ENCODE assay signal across 14 cellular contexts in genomic region chr16:47848481-47849109, GRCh38.
DNase-seq lines count a peak whose midpoint lies in the region; FAIRE-seq and TF ChIP-seq lines count a peak whose summit lies in the region.
"Had no signal": no experiment of that assay in that cellular context is flagged by ENCODE, and none has a peak within 500 bp of the region (broad histone marks: within the 10 kb centered on the region; RNA-seq: fewer than 3 reads in every experiment).

No MANE protein-coding gene starts in this region.

- intact Hi-C loops in cardiac septum (cut with DNase I) = no loop called here

- peaks cover 20% of the 10 kb centered on the region for H3K27me3 Mint-ChIP-seq in HFFc6 (ENCODE audit: insufficient read depth)
- H3K27me3 Mint-ChIP-seq: CD4-positive, CD25-positive, alpha-beta regulatory T cell; T-helper 17 cell had no signal

- H3K27ac Mint-ChIP-seq in HFFc6 = no peak overlapping the region
- H3K27ac Mint-ChIP-seq: activated naive CD4-positive, alpha-beta T cell treated with anti-CD3 and anti-CD28 coated beads, Interleukin-2, amount 50 U/mL, for 72 hours; naive thymus-derived CD8-positive, alpha-beta T cell; T-helper 17 cell had no signal

- POLR2A ChIA-PET in GM10248 (lab: Yijun Ruan, JAX) = no interaction called here

- H3K27ac ChIP-seq in angular gyrus (ENCODE audit: low read depth, low read length) = peak overlapping the region; percentile 56

- no peak overlapping the region for H3K4me3 Mint-ChIP-seq in HFFc6
- H3K4me3 Mint-ChIP-seq: CD4-positive, CD25-positive, alpha-beta regulatory T cell; naive thymus-derived CD8-positive, alpha-beta T cell; T-helper 17 cell had no signal

- DNase-seq in HFFc6 = peak; percentile 5
- peak; percentile 78 for DNase-seq in globus pallidus (ENCODE audit: low spot score)
- peak; percentile 81 for DNase-seq in pons (ENCODE audit: low spot score)
- DNase-seq in NCI-H146 treated with DMSO at 0.1 percent for 48 hours (lab: John Stamatoyannopoulos, UW; ENCODE audit: unreplicated experiment) = no peak
- no peak for DNase-seq in cardiac septum (ENCODE audit: low spot score)
- DNase-seq in GM12892 (ENCODE audit: insufficient read length) = no peak
- no peak for DNase-seq in GM10248 (ENCODE audit: extremely low spot score)
- DNase-seq: CD4-positive, CD25-positive, alpha-beta regulatory T cell; effector CD8-positive, alpha-beta T cell; naive thymus-derived CD8-positive, alpha-beta T cell; NCI-H146; T-helper 17 cell had no signal

- TF ChIP-seq CTCF in HFFc6 (IDR thresholded peaks at IDR 0.05) = no peak
- TF ChIP-seq CTCF in GM10248 (IDR thresholded peaks at IDR 0.05; ENCODE audit: control extremely low read depth, extremely low read depth, low read depth, missing control alignments) = no peak

- peaks cover 12% of the 10 kb centered on the region for H3K4me1 Mint-ChIP-seq in HFFc6 (ENCODE audit: low read depth)
- H3K4me1 Mint-ChIP-seq: CD4-positive, CD25-positive, alpha-beta regulatory T cell; naive thymus-derived CD8-positive, alpha-beta T cell; T-helper 17 cell had no signal

- TF ChIP-seq POLR2A in GM12892 (IDR thresholded peaks at IDR 0.05; ENCODE audit: low read depth, low read length) = no peak

- no peaks in the 10 kb centered on the region for H3K36me3 Mint-ChIP-seq in HFFc6 (ENCODE audit: low read depth)
- H3K36me3 Mint-ChIP-seq: activated naive CD4-positive, alpha-beta T cell treated with anti-CD3 and anti-CD28 coated beads, Interleukin-2, amount 50 U/mL, for 72 hours; CD4-positive, CD25-positive, alpha-beta regulatory T cell; naive thymus-derived CD8-positive, alpha-beta T cell had no signal

- CTCF ChIA-PET in GM10248 (lab: Yijun Ruan, JAX) = interaction anchor here (2.9 kb wide), 1 partner anchor 9 kb away, joined by 8 read pairs; no protein-coding TSS in a partner anchor

- H3K9me3 Mint-ChIP-seq in HFFc6 = no peaks in the 10 kb centered on the region

- FAIRE-seq in GM12892 (lab: Jason Lieb, UNC) = no peak

Comparison
In these comparisons a context has a peak if more than half of its experiments do, and no peak if none do; other contexts are left out.
1. DNase-seq: peak in HFFc6 (single experiment), globus pallidus (single experiment) and pons (single experiment); none in NCI-H146 treated with DMSO at 0.1 percent for 48 hours (single experiment), cardiac septum (single experiment), GM12892 (single experiment) and GM10248 (single experiment).